Comparison of ENCODE assay signal across 1 cellular context in the genomic region with DNA sequence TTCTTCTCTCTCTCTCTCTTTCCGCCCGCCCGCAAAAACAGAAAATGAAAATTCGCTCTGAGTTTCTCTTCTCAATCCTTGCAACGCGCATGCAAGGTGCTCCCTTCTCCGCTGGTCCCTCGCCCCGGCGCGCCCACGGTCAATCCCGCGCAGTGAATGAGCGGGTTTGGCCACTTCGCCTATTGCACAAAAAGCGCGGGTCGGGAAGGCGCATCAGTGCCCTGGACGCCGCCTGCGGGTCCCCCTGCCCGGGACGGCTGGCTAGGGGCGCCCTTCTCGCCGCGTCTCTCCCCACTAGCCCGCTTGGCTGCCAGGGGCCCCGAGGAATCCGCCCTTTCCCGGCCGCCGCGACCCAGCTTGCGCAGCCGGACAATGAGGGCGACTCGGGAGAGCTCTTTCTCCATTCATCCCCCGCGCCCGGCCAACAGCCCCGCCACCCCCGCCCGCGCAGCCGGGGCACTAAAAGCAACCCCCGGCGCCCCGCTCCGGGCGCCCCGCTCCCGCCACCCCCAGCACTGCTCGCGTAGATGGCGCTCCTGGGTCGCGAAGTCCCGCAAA.
TF ChIP-seq lines count a peak whose summit lies in the region.

No MANE protein-coding gene starts in this region.

TF ChIP-seq in HepG2, 621 proteins besides CTCF, POLR2A, EP300 and RAD21 (continued from another document):
- TF ChIP-seq, protein P1, sequence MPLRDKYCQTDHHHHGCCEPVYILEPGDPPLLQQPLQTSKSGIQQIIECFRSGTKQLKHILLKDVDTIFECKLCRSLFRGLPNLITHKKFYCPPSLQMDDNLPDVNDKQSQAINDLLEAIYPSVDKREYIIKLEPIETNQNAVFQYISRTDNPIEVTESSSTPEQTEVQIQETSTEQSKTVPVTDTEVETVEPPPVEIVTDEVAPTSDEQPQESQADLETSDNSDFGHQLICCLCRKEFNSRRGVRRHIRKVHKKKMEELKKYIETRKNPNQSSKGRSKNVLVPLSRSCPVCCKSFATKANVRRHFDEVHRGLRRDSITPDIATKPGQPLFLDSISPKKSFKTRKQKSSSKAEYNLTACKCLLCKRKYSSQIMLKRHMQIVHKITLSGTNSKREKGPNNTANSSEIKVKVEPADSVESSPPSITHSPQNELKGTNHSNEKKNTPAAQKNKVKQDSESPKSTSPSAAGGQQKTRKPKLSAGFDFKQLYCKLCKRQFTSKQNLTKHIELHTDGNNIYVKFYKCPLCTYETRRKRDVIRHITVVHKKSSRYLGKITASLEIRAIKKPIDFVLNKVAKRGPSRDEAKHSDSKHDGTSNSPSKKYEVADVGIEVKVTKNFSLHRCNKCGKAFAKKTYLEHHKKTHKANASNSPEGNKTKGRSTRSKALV (CRISPR knock-in tag; IDR thresholded peaks at IDR 0.05), result peak; percentile 83
- TF ChIP-seq, protein P2, sequence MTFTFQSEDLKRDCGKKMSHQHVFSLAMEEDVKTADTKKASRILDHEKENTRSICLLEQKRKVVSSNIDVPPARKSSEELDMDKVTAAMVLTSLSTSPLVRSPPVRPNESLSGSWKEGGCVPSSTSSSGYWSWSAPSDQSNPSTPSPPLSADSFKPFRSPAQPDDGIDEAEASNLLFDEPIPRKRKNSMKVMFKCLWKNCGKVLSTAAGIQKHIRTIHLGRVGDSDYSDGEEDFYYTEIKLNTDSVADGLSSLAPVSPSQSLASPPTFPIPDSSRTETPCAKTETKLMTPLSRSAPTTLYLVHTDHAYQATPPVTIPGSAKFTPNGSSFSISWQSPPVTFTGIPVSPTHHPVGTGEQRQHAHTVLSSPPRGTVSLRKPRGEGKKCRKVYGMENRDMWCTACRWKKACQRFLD (CRISPR knock-in tag; IDR thresholded peaks at IDR 0.05; ENCODE audit: borderline replicate concordance), result no peak
- TF ChIP-seq PRPF4 (IDR thresholded peaks at IDR 0.05; ENCODE audit: low read depth, low read length, poor library complexity, severe bottlenecking) (no peak), ZKSCAN5 (CRISPR knock-in tag; IDR thresholded peaks at IDR 0.05) (no peak), PAX8 (CRISPR knock-in tag; IDR thresholded peaks at IDR 0.05; ENCODE audit: borderline replicate concordance) (no peak), EZH2 (conservative IDR thresholded peaks at IDR 0.05; ENCODE audit: low read depth, low read length) (0 out of 2 replicates have a peak, but pooled peaks have one; percentile 82)
